In the genomic region with DNA sequence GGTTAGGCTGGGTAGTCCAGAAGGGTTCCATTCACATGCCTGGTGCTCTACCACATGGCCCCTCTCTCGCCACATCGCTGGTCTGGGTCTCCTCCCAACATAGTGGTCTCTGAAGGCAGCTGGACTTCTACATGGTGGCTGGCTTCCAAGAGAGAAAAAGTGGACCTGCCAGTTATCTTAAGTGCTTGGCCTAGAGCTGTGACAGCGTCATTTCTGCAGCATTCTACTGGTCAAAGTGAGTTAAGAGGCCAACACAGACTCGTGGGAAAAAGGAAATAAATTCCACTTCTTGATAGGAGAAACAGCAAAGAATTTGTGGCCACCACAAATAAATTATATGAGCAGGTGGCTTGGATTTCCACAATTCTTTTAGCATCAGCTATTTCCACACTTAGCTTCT, we compare ENCODE assay signal across 11 cellular contexts. TPM values are rescaled to one million over a fixed set of nuclear protein-coding genes. Genes with fewer than 3 reads are reported as not detected.
"Had no signal": no experiment of that assay in that cellular context is flagged by ENCODE, and none has a peak within 500 bp of the region (broad histone marks: within the 10 kb centered on the region; RNA-seq: fewer than 3 reads in every experiment).

No MANE protein-coding gene starts in this region.

- H3K27me3 Mint-ChIP-seq: IgD-negative memory B cell had no signal

- DNase-seq: GM23248, GOT3, H7, HFFc6 had no signal

- H3K9me3 Mint-ChIP-seq: HFFc6 had no signal

- H3K9me3 ChIP-seq: HAP-1 had no signal

- H3K36me3 ChIP-seq: HAP-1 had no signal

- H3K4me1 ChIP-seq: HAP-1 had no signal

- ATAC-seq: HCT116, HepG2 had no signal

- H3K4me1 Mint-ChIP-seq: IgD-negative memory B cell had no signal

- H3K36me3 Mint-ChIP-seq: IgD-negative memory B cell had no signal

- H3K27ac ChIP-seq: GM23248, HL-60 had no signal

- H3K4me3 ChIP-seq: GM23248, HAP-1 had no signal

- H3K4me3 Mint-ChIP-seq: HFFc6, IgD-negative memory B cell had no signal

- H3K27ac Mint-ChIP-seq: HFFc6, IgD-negative memory B cell had no signal

RNA-seq across cellular contexts. Expression of a gene that starts 21.0 kb away (rescaled TPM):
- total RNA-seq: GM23248, H4, H7, HepG2, HFFc6, HT1080 had no signal
- polyA plus RNA-seq: GM23248, HepG2, IgD-negative memory B cell had no signal
